15 cellular contexts compared by ENCODE assay signal in the genomic region with DNA sequence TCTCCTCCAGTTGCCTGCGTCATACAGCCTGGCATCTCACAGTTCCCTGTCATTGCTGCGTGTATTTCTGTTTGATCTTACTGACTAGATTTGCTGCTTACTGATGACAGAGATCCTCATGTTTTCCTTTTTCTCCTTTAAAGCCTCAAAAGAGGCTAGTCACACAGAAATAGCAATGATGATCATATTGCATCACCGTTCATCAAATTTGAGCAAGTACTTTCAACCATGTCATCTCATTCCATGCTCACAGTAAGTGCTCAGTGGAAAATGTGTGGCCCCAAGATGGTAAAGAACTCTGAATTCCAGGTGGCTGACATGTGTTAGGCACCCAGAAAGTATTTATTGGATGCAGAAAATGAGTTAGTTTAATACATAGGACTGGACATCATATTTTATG.
"Had no signal": no experiment of that assay in that cellular context is flagged by ENCODE, and none has a peak within 500 bp of the region (broad histone marks: within the 10 kb centered on the region; RNA-seq: fewer than 3 reads in every experiment).

No MANE protein-coding gene starts in this region.

- H3K9me3 ChIP-seq: adrenal gland, pancreas, sigmoid colon, spleen, stomach, testis, upper lobe of left lung had no signal

- H3K27ac Mint-ChIP-seq: activated naive CD4-positive, alpha-beta T cell treated with anti-CD3 and anti-CD28 coated beads for 36 hours; activated T-helper 17 cell treated with anti-CD3 and anti-CD28 coated beads, Interleukin-2, amount 50 U/mL, for 72 hours had no signal

- H3K36me3 ChIP-seq: cardiac muscle cell, pancreas had no signal

- H3K9me3 Mint-ChIP-seq: activated naive CD4-positive, alpha-beta T cell treated with anti-CD3 and anti-CD28 coated beads for 36 hours; activated T-helper 17 cell treated with anti-CD3 and anti-CD28 coated beads, Interleukin-2, amount 50 U/mL, for 72 hours had no signal

- DNase-seq: activated naive CD4-positive, alpha-beta T cell treated with anti-CD3 and anti-CD28 coated beads for 36 hours; adrenal gland; erythroblast; islet precursor cell; midbrain; pancreas; sigmoid colon; spleen; stomach; testis; upper lobe of left lung had no signal

- H3K27ac ChIP-seq: adrenal gland, cardiac muscle cell, hepatocyte, pancreas, sigmoid colon, spleen, stomach, testis, upper lobe of left lung had no signal

- H3K4me3 ChIP-seq: adrenal gland, cardiac muscle cell, hepatocyte, pancreas, sigmoid colon, spleen, stomach, testis, upper lobe of left lung had no signal

- H3K4me1 Mint-ChIP-seq: activated T-helper 17 cell treated with anti-CD3 and anti-CD28 coated beads, Interleukin-2, amount 50 U/mL, for 72 hours had no signal

- ATAC-seq: activated T-helper 17 cell treated with anti-CD3 and anti-CD28 coated beads, Interleukin-2, amount 50 U/mL, for 72 hours; left lobe of liver; pancreas had no signal

- H3K4me3 Mint-ChIP-seq: activated naive CD4-positive, alpha-beta T cell treated with anti-CD3 and anti-CD28 coated beads for 36 hours; activated T-helper 17 cell treated with anti-CD3 and anti-CD28 coated beads, Interleukin-2, amount 50 U/mL, for 72 hours had no signal

- H3K27me3 ChIP-seq: adrenal gland, cardiac muscle cell, hepatocyte, pancreas, sigmoid colon, spleen, stomach, testis, upper lobe of left lung had no signal

- H3K27me3 Mint-ChIP-seq: activated T-helper 17 cell treated with anti-CD3 and anti-CD28 coated beads, Interleukin-2, amount 50 U/mL, for 72 hours had no signal

- H3K4me1 ChIP-seq: pancreas had no signal
